In genomic region chr4:151052785-151053184, GRCh38 we compare ENCODE assay signal across 13 cellular contexts.
"Had no signal": no experiment of that assay in that cellular context is flagged by ENCODE, and none has a peak within 500 bp of the region (broad histone marks: within the 10 kb centered on the region; RNA-seq: fewer than 3 reads in every experiment).

No MANE protein-coding gene starts in this region.

- H3K27me3 Mint-ChIP-seq: activated CD4-positive, alpha-beta T cell treated with anti-CD3 and anti-CD28 coated beads for 36 hours; activated naive CD4-positive, alpha-beta T cell treated with anti-CD3 and anti-CD28 coated beads, Interleukin-2, amount 10 ng/mL, durations not matched to agents 7 days and 5 days; activated T-helper 17 cell treated with anti-CD3 and anti-CD28 coated beads, Interleukin-2, amount 50 U/mL, for 72 hours; stimulated activated naive CD8-positive, alpha-beta T cell treated with anti-CD3 and anti-CD28 coated beads, Interleukin-15, Interleukin-2, amounts not matched to agents 100 ng/mL and 50 ng/mL, for 24 hours had no signal

- H3K4me1 Mint-ChIP-seq: activated CD4-positive, alpha-beta T cell treated with anti-CD3 and anti-CD28 coated beads for 36 hours; activated naive CD4-positive, alpha-beta T cell treated with anti-CD3 and anti-CD28 coated beads, Interleukin-2, amount 10 ng/mL, durations not matched to agents 7 days and 5 days; activated T-helper 17 cell treated with anti-CD3 and anti-CD28 coated beads, Interleukin-2, amount 50 U/mL, for 72 hours had no signal

- H3K27ac ChIP-seq: epithelial cell of prostate, testis, upper lobe of right lung, WERI-Rb-1 had no signal

- DNase-seq: activated CD4-positive, alpha-beta T cell treated with anti-CD3 and anti-CD28 coated beads for 36 hours; activated naive CD4-positive, alpha-beta T cell treated with anti-CD3 and anti-CD28 coated beads, Interleukin-2, amount 10 ng/mL, durations not matched to agents 7 days and 5 days; caudate nucleus; cortex of kidney; effector CD8-positive, alpha-beta T cell; stimulated activated CD4-positive, alpha-beta T cell treated with anti-CD3 and anti-CD28 coated beads, Interleukin-4, amount 100 ng/mL, for 24 hours; T-helper 9 cell; testis; upper lobe of right lung; WERI-Rb-1 had no signal

- H3K9me3 Mint-ChIP-seq: activated naive CD4-positive, alpha-beta T cell treated with anti-CD3 and anti-CD28 coated beads, Interleukin-2, amount 10 ng/mL, durations not matched to agents 7 days and 5 days; stimulated activated naive CD8-positive, alpha-beta T cell treated with anti-CD3 and anti-CD28 coated beads, Interleukin-15, Interleukin-2, amounts not matched to agents 100 ng/mL and 50 ng/mL, for 24 hours had no signal

- H3K27ac Mint-ChIP-seq: activated CD4-positive, alpha-beta T cell treated with anti-CD3 and anti-CD28 coated beads for 36 hours; activated naive CD4-positive, alpha-beta T cell treated with anti-CD3 and anti-CD28 coated beads, Interleukin-2, amount 10 ng/mL, durations not matched to agents 7 days and 5 days; activated T-helper 17 cell treated with anti-CD3 and anti-CD28 coated beads, Interleukin-2, amount 50 U/mL, for 72 hours; stimulated activated naive CD8-positive, alpha-beta T cell treated with anti-CD3 and anti-CD28 coated beads, Interleukin-15, Interleukin-2, amounts not matched to agents 100 ng/mL and 50 ng/mL, for 24 hours had no signal

- H3K36me3 Mint-ChIP-seq: activated naive CD4-positive, alpha-beta T cell treated with anti-CD3 and anti-CD28 coated beads, Interleukin-2, amount 10 ng/mL, durations not matched to agents 7 days and 5 days had no signal

- H3K4me3 Mint-ChIP-seq: activated CD4-positive, alpha-beta T cell treated with anti-CD3 and anti-CD28 coated beads for 36 hours; activated naive CD4-positive, alpha-beta T cell treated with anti-CD3 and anti-CD28 coated beads, Interleukin-2, amount 10 ng/mL, durations not matched to agents 7 days and 5 days; activated T-helper 17 cell treated with anti-CD3 and anti-CD28 coated beads, Interleukin-2, amount 50 U/mL, for 72 hours; stimulated activated naive CD8-positive, alpha-beta T cell treated with anti-CD3 and anti-CD28 coated beads, Interleukin-15, Interleukin-2, amounts not matched to agents 100 ng/mL and 50 ng/mL, for 24 hours had no signal

- ATAC-seq: activated CD4-positive, alpha-beta T cell treated with anti-CD3 and anti-CD28 coated beads for 36 hours; activated T-helper 17 cell treated with anti-CD3 and anti-CD28 coated beads, Interleukin-2, amount 50 U/mL, for 72 hours; upper lobe of right lung had no signal
